Comparison of ENCODE assay signal across 16 cellular contexts in the genomic region with DNA sequence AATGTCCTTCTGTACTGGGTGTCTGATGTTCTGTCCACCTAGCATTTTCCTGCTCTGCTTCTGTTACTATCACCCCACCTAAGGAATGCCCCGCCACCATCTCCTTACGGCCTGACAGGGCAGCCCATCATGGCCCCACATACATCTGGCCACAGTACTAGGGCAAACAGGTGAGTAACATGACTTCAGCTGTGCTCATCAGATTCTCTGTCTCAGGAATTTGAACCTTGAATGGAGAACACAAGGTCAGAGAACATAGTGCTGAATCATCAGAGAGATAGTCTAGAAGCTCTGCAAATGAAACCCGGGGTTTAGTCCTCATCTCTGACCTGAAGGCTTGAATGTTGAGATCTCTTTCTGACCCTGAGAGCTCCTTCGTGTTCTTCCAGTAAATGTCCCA. TPM values are rescaled to one million over a fixed set of nuclear protein-coding genes. Genes with fewer than 3 reads are reported as not detected.
DNase-seq lines count a peak whose midpoint lies in the region; ATAC-seq and TF ChIP-seq lines count a peak whose summit lies in the region.
"Had no signal": no experiment of that assay in that cellular context is flagged by ENCODE, and none has a peak within 500 bp of the region (broad histone marks: within the 10 kb centered on the region; RNA-seq: fewer than 3 reads in every experiment).

No MANE protein-coding gene starts in this region.

- no peak overlapping the region for H3K27ac ChIP-seq in RWPE2 (ENCODE audit: poor library complexity, severe bottlenecking)
- H3K27ac ChIP-seq: vagina had no signal

- H3K4me1 Mint-ChIP-seq in neural crest cell, result peaks cover 59% of the 10 kb centered on the region
- H3K4me1 Mint-ChIP-seq in activated naive CD8-positive, alpha-beta T cell treated with anti-CD3 and anti-CD28 coated beads for 36 hours, result no peaks in the 10 kb centered on the region
- H3K4me1 Mint-ChIP-seq: activated CD4-positive, alpha-beta T cell treated with anti-CD3 and anti-CD28 coated beads, Interleukin-2, amount 10 ng/mL, durations not matched to agents 24 days and 14 days had no signal

- H3K4me3 ChIP-seq in RWPE2 (ENCODE audit: severe bottlenecking), result no peak overlapping the region
- no peak overlapping the region for H3K4me3 ChIP-seq in fibroblast of the aortic adventitia (ENCODE audit: low read depth, low read length)
- H3K4me3 ChIP-seq: lung, vagina had no signal

- DNase-seq in EH (ENCODE audit: low read depth), result peak; percentile 77
- no peak for DNase-seq in RWPE2 (ENCODE audit: low spot score)
- peak; percentile 40 for DNase-seq in fibroblast of the aortic adventitia (ENCODE audit: low read depth)
- no peak for DNase-seq in neural crest cell (ENCODE audit: low read depth, low spot score)
- DNase-seq in activated naive CD8-positive, alpha-beta T cell treated with anti-CD3 and anti-CD28 coated beads for 36 hours, result no peak
- DNase-seq in SIG-M5 (lab: John Stamatoyannopoulos, UW), result no peak
- DNase-seq in NCI-H69 (lab: John Stamatoyannopoulos, UW), result no peak
- DNase-seq: activated CD4-positive, alpha-beta T cell treated with anti-CD3 and anti-CD28 coated beads, Interleukin-2, amount 10 ng/mL, durations not matched to agents 24 days and 14 days; activated T-cell treated with anti-CD3 and anti-CD28 coated beads, Interleukin-2, amount 50 U/mL, for 72 hours; effector memory CD8-positive, alpha-beta T cell; hippocampal formation; NCI-H345 had no signal

- H3K27me3 ChIP-seq in RWPE2 (ENCODE audit: insufficient read depth, poor library complexity, severe bottlenecking), result no peaks in the 10 kb centered on the region
- H3K27me3 ChIP-seq: vagina had no signal

- H3K4me1 ChIP-seq in RWPE2 (ENCODE audit: insufficient read depth, poor library complexity, severe bottlenecking), result peaks cover 23% of the 10 kb centered on the region
- H3K4me1 ChIP-seq: vagina had no signal

- TF ChIP-seq CTCF in RWPE2 (IDR thresholded peaks at IDR 0.05; ENCODE audit: poor library complexity, severe bottlenecking) (no peak), fibroblast of the aortic adventitia (IDR thresholded peaks at IDR 0.05; ENCODE audit: insufficient read depth, low read length) (no peak), neural crest cell (conservative IDR thresholded peaks at IDR 0.05) (no peak)

- no peaks in the 10 kb centered on the region for H3K9me3 Mint-ChIP-seq in neural crest cell
- H3K9me3 Mint-ChIP-seq in activated naive CD8-positive, alpha-beta T cell treated with anti-CD3 and anti-CD28 coated beads for 36 hours, result no peaks in the 10 kb centered on the region
- H3K9me3 Mint-ChIP-seq: activated CD4-positive, alpha-beta T cell treated with anti-CD3 and anti-CD28 coated beads, Interleukin-2, amount 10 ng/mL, durations not matched to agents 24 days and 14 days; activated T-cell treated with anti-CD3 and anti-CD28 coated beads, Interleukin-2, amount 50 U/mL, for 72 hours; effector memory CD8-positive, alpha-beta T cell had no signal

- H3K4me3 Mint-ChIP-seq in neural crest cell, result no peak overlapping the region
- no peak overlapping the region for H3K4me3 Mint-ChIP-seq in activated naive CD8-positive, alpha-beta T cell treated with anti-CD3 and anti-CD28 coated beads for 36 hours
- H3K4me3 Mint-ChIP-seq: activated CD4-positive, alpha-beta T cell treated with anti-CD3 and anti-CD28 coated beads, Interleukin-2, amount 10 ng/mL, durations not matched to agents 24 days and 14 days; activated T-cell treated with anti-CD3 and anti-CD28 coated beads, Interleukin-2, amount 50 U/mL, for 72 hours; effector memory CD8-positive, alpha-beta T cell had no signal

- peaks cover 12% of the 10 kb centered on the region; the same call in 1 of the 2 replicates for H3K36me3 ChIP-seq in RWPE2 (ENCODE audit: low read depth)
- H3K36me3 ChIP-seq: vagina had no signal

- no peaks in the 10 kb centered on the region for H3K27me3 Mint-ChIP-seq in neural crest cell (ENCODE audit: low read depth)
- peaks cover 4% of the 10 kb centered on the region for H3K27me3 Mint-ChIP-seq in activated naive CD8-positive, alpha-beta T cell treated with anti-CD3 and anti-CD28 coated beads for 36 hours

- ATAC-seq in RWPE2 (ENCODE audit: low read depth) (peak; percentile 57; the same call in 2 of the 3 replicates), HG02571 (IDR thresholded peaks at IDR 0.05; ENCODE audit: unreplicated experiment) (no peak)
- ATAC-seq: activated T-cell treated with anti-CD3 and anti-CD28 coated beads, Interleukin-2, amount 50 U/mL, for 72 hours; effector memory CD8-positive, alpha-beta T cell; Panc1 had no signal

- peak overlapping the region; percentile 81 for H3K27ac Mint-ChIP-seq in neural crest cell (ENCODE audit: unreplicated experiment)
- H3K27ac Mint-ChIP-seq in activated naive CD8-positive, alpha-beta T cell treated with anti-CD3 and anti-CD28 coated beads for 36 hours, result no peak overlapping the region
- H3K27ac Mint-ChIP-seq: activated CD4-positive, alpha-beta T cell treated with anti-CD3 and anti-CD28 coated beads, Interleukin-2, amount 10 ng/mL, durations not matched to agents 24 days and 14 days; activated T-cell treated with anti-CD3 and anti-CD28 coated beads, Interleukin-2, amount 50 U/mL, for 72 hours; effector memory CD8-positive, alpha-beta T cell had no signal

- H3K36me3 Mint-ChIP-seq in neural crest cell (ENCODE audit: low read depth), result peaks cover 5% of the 10 kb centered on the region
- H3K36me3 Mint-ChIP-seq in activated naive CD8-positive, alpha-beta T cell treated with anti-CD3 and anti-CD28 coated beads for 36 hours, result no peaks in the 10 kb centered on the region

- no peaks in the 10 kb centered on the region for H3K9me3 ChIP-seq in RWPE2 (ENCODE audit: severe bottlenecking)
- H3K9me3 ChIP-seq: vagina had no signal

RNA-seq across cellular contexts. Expression of a gene that starts 32.4 kb away (rescaled TPM):
- total RNA-seq in fibroblast of the aortic adventitia (ENCODE audit: low replicate concordance) (8.7 and 17.4 TPM in 2 replicates), neural crest cell (14.4 TPM in 2 replicates)
- total RNA-seq in activated naive CD8-positive, alpha-beta T cell treated with anti-CD3 and anti-CD28 coated beads for 36 hours, result under 1 TPM; 0.10 to 0.20 TPM

Comparison
In these comparisons a context has a peak if more than half of its experiments do, and no peak if none do; other contexts are left out.
1. DNase-seq: peak in EH (single experiment) and fibroblast of the aortic adventitia (single experiment); none in RWPE2 (single experiment), neural crest cell (single experiment), activated naive CD8-positive, alpha-beta T cell treated with anti-CD3 and anti-CD28 coated beads for 36 hours (single experiment), SIG-M5 (single experiment) and NCI-H69 (single experiment).